In genomic region chr1:43653339-43653738, GRCh38 we compare ENCODE assay signal across 8 cellular contexts.
DNase-seq lines count a peak whose midpoint lies in the region; ATAC-seq, FAIRE-seq and TF ChIP-seq lines count a peak whose summit lies in the region.

No MANE protein-coding gene starts in this region.

- no peaks in the 10 kb centered on the region for H3K9me3 Mint-ChIP-seq in activated naive CD8-positive, alpha-beta T cell (ENCODE audit: low read depth)

- no peaks in the 10 kb centered on the region for H3K27me3 Mint-ChIP-seq in activated naive CD8-positive, alpha-beta T cell

- peak overlapping the region; percentile 23 for H3K27ac Mint-ChIP-seq in activated naive CD8-positive, alpha-beta T cell

- FAIRE-seq in D721Med (lab: Jason Lieb, UNC), result no peak

- H3K4me1 Mint-ChIP-seq in activated naive CD8-positive, alpha-beta T cell (ENCODE audit: low read depth), result peaks cover 40% of the 10 kb centered on the region

- H3K36me3 Mint-ChIP-seq in activated naive CD8-positive, alpha-beta T cell, result no peaks in the 10 kb centered on the region

- DNase-seq in D721Med (ENCODE audit: insufficient read length, low spot score), result no peak
- DNase-seq in HUDEP-2 (lab: John Stamatoyannopoulos, UW; ENCODE audit: unreplicated experiment in 76 of 76), result peak in 60 of 76 experiments; percentile 3 to 66 (median 28)
- DNase-seq in islet precursor cell, result peak; percentile 79
- no peak for DNase-seq in T-helper 9 cell
- DNase-seq in effector CD8-positive, alpha-beta T cell (lab: John Stamatoyannopoulos, UW), result no peak
- DNase-seq in stimulated activated naive CD4-positive, alpha-beta T cell treated with Interleukin-2 at 50 U/mL for 16 hours (lab: John Stamatoyannopoulos, UW), result no peak

- peak overlapping the region; percentile 39 for H3K4me3 Mint-ChIP-seq in activated naive CD8-positive, alpha-beta T cell

- peak; percentile 3 for TF ChIP-seq CTCF in D721Med (IDR thresholded peaks at IDR 0.05; ENCODE audit: insufficient read depth, missing control alignments)

- ATAC-seq in HG03025 (IDR thresholded peaks at IDR 0.05; ENCODE audit: low FRiP score, unreplicated experiment), result no peak

Comparison
In these comparisons a context has a peak if more than half of its experiments do, and no peak if none do; other contexts are left out.
1. DNase-seq: peak in HUDEP-2 (60 of 76) and islet precursor cell (single experiment); none in D721Med (single experiment), T-helper 9 cell (single experiment), effector CD8-positive, alpha-beta T cell (single experiment) and stimulated activated naive CD4-positive, alpha-beta T cell treated with Interleukin-2 at 50 U/mL for 16 hours (single experiment).